Comparison of ENCODE assay signal across 10 cellular contexts in the genomic region with DNA sequence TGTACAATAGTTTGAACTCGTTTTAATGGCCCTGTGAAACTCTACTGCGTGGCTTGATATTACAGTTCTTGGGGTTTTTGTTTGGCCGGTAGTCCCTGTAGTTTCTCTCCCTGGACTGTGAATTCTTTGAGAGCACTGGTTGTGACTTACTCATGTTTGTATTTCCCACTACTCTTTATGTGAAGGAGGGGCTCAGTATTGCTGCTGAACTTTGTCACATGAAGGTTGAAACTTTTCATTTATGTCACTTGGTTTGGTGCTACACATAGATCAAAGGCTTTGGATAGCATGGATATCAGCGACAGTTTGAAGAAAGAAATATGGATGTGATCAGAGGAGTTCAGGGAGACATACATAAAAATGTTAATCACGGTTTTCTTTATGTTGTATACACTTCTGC. TPM values are rescaled to one million over a fixed set of nuclear protein-coding genes. Genes with fewer than 3 reads are reported as not detected.
DNase-seq lines count a peak whose midpoint lies in the region; ATAC-seq and TF ChIP-seq lines count a peak whose summit lies in the region.
"Had no signal": no experiment of that assay in that cellular context is flagged by ENCODE, and none has a peak within 500 bp of the region (broad histone marks: within the 10 kb centered on the region; RNA-seq: fewer than 3 reads in every experiment).

No MANE protein-coding gene starts in this region.

- peak overlapping the region; percentile 91 for H3K4me3 Mint-ChIP-seq in activated CD4-positive, alpha-beta T cell treated with anti-CD3 and anti-CD28 coated beads for 36 hours
- peak overlapping the region; percentile 16 for H3K4me3 Mint-ChIP-seq in endothelial cell (ENCODE audit: unreplicated experiment)

- H3K27ac Mint-ChIP-seq in activated CD4-positive, alpha-beta T cell treated with anti-CD3 and anti-CD28 coated beads for 36 hours = peak overlapping the region; percentile 55
- H3K27ac Mint-ChIP-seq in endothelial cell (ENCODE audit: unreplicated experiment) = no peak overlapping the region

- peaks cover under 1% of the 10 kb centered on the region for H3K36me3 Mint-ChIP-seq in activated CD4-positive, alpha-beta T cell treated with anti-CD3 and anti-CD28 coated beads for 36 hours (ENCODE audit: low read depth)
- H3K36me3 Mint-ChIP-seq in endothelial cell (ENCODE audit: low read depth, unreplicated experiment) = no peaks in the 10 kb centered on the region

- peaks cover 12% of the 10 kb centered on the region; the same call in 1 of the 2 replicates for H3F3A ChIP-seq in PC-9 (ENCODE audit: insufficient read depth, low read depth)
- peaks cover 5% of the 10 kb centered on the region for H3F3A ChIP-seq in smooth muscle cell (ENCODE audit: low read depth)

- H3K9me3 Mint-ChIP-seq in activated CD4-positive, alpha-beta T cell treated with anti-CD3 and anti-CD28 coated beads for 36 hours (ENCODE audit: low read depth) = no peaks in the 10 kb centered on the region
- no peaks in the 10 kb centered on the region for H3K9me3 Mint-ChIP-seq in endothelial cell (ENCODE audit: unreplicated experiment)

- H3K4me1 Mint-ChIP-seq in activated CD4-positive, alpha-beta T cell treated with anti-CD3 and anti-CD28 coated beads for 36 hours = peaks cover 17% of the 10 kb centered on the region
- H3K4me1 Mint-ChIP-seq in endothelial cell (ENCODE audit: unreplicated experiment) = peaks cover 11% of the 10 kb centered on the region

- no peaks in the 10 kb centered on the region for H3K36me3 ChIP-seq in PC-9 (ENCODE audit: low read depth)
- H3K36me3 ChIP-seq in smooth muscle cell (ENCODE audit: low read depth) = no peaks in the 10 kb centered on the region
- no peaks in the 10 kb centered on the region for H3K36me3 ChIP-seq in brain microvascular endothelial cell (replicated peaks)

- intact Hi-C loops in activated CD4-positive, alpha-beta T cell treated with anti-CD3 and anti-CD28 coated beads for 36 hours (cut with DNase I, micrococcal nuclease) = loop anchor here (2.0 kb wide), 2 partner anchors 47 to 103 kb away; partner anchors contain the start of gene TFCP2 (in 1 of the 2)
- intact Hi-C loops in PC-9 (cut with micrococcal nuclease; ENCODE audit: unreplicated experiment) = no loop called here

- H3K27ac ChIP-seq in PC-9 = no peak overlapping the region
- H3K27ac ChIP-seq in smooth muscle cell (ENCODE audit: low read depth) = no peak overlapping the region
- H3K27ac ChIP-seq in brain microvascular endothelial cell = no peak overlapping the region

- H3K4me1 ChIP-seq in PC-9 (replicated peaks; ENCODE audit: insufficient read depth) (peaks cover 9% of the 10 kb centered on the region), smooth muscle cell (ENCODE audit: low read depth) (no peaks in the 10 kb centered on the region)

- TF ChIP-seq CTCF in PC-9 (conservative IDR thresholded peaks at IDR 0.05) (no peak), endothelial cell (IDR thresholded peaks at IDR 0.05; ENCODE audit: unreplicated experiment) (no peak), smooth muscle cell (IDR thresholded peaks at IDR 0.05; ENCODE audit: borderline replicate concordance, insufficient read depth, poor library complexity, severe bottlenecking) (no peak), brain microvascular endothelial cell (IDR thresholded peaks at IDR 0.05; ENCODE audit: low read depth, low read length, missing control alignments) (no peak)

- H3K27me3 ChIP-seq in PC-9 (ENCODE audit: insufficient read depth, low read depth) (no peaks in the 10 kb centered on the region), smooth muscle cell (ENCODE audit: low read depth) (no peaks in the 10 kb centered on the region), brain microvascular endothelial cell (replicated peaks) (no peaks in the 10 kb centered on the region)

- H3K79me2 ChIP-seq in PC-9 (ENCODE audit: low read depth) (no peaks in the 10 kb centered on the region), smooth muscle cell (ENCODE audit: low read depth) (peaks cover 13% of the 10 kb centered on the region)

- BruUV-seq in PC-9 (replicated peaks; lab: Mats Ljungman, UMichigan) = no TSS peak

- H2AFZ ChIP-seq in PC-9 (no peak overlapping the region), smooth muscle cell (ENCODE audit: low read depth) (no peak overlapping the region)

- H3K9me2 ChIP-seq in PC-9 (ENCODE audit: insufficient read depth) = no peaks in the 10 kb centered on the region

- CTCF ChIA-PET in activated CD4-positive, alpha-beta T cell treated with anti-CD3 and anti-CD28 coated beads for 36 hours (lab: Charles Lee) = interaction anchor here (1.6 to 1.8 kb wide), 2 partner anchors 19 to 122 kb away, joined by 7 to 14 read pairs; partner anchors contain the start of gene DAZAP2
- CTCF ChIA-PET in PC-9 (lab: Charles Lee) = no interaction called here

- in situ Hi-C loops in brain microvascular endothelial cell (cut with HindIII; ENCODE audit: low pct_ligation_motif_present, low sequenced_read_pairs) = no loop called here

- POLR2A ChIA-PET in activated CD4-positive, alpha-beta T cell treated with anti-CD3 and anti-CD28 coated beads for 36 hours (lab: Charles Lee) = no interaction called here
- POLR2A ChIA-PET in PC-9 (lab: Charles Lee; ENCODE audit: unreplicated experiment) = no interaction called here

- H3K9ac ChIP-seq in smooth muscle cell (ENCODE audit: low read depth) = no peak overlapping the region

- no peaks in the 10 kb centered on the region for H3K27me3 Mint-ChIP-seq in activated CD4-positive, alpha-beta T cell treated with anti-CD3 and anti-CD28 coated beads for 36 hours
- peaks cover 6% of the 10 kb centered on the region for H3K27me3 Mint-ChIP-seq in endothelial cell (ENCODE audit: unreplicated experiment)

- no peaks in the 10 kb centered on the region for H3K9me3 ChIP-seq in PC-9 (ENCODE audit: insufficient read depth, low read depth)
- no peaks in the 10 kb centered on the region for H3K9me3 ChIP-seq in smooth muscle cell (replicated peaks; ENCODE audit: low read depth)

- H4K20me1 ChIP-seq in PC-9 (ENCODE audit: insufficient read depth) (no peaks in the 10 kb centered on the region), smooth muscle cell (ENCODE audit: low read depth) (no peaks in the 10 kb centered on the region)

- H3K4me2 ChIP-seq in PC-9 = peak overlapping the region; percentile 92; the same call in 1 of the 2 replicates
- H3K4me2 ChIP-seq in smooth muscle cell = peak overlapping the region; percentile 84

- no peak for DNase-seq in activated CD4-positive, alpha-beta T cell treated with anti-CD3 and anti-CD28 coated beads for 36 hours
- DNase-seq in activated CD4-positive, alpha-beta T cell treated with anti-CD3 and anti-CD28 coated beads, Interleukin-2, amount 50 U/mL, for 48 hours = no peak
- DNase-seq in PC-9 (no peak), endothelial cell (ENCODE audit: low spot score) (no peak), smooth muscle cell (lab: John Stamatoyannopoulos, UW; ENCODE audit: unreplicated experiment) (no peak), brain microvascular endothelial cell (no peak)
- no peak for DNase-seq in effector CD4-positive, alpha-beta T cell
- DNase-seq: NCI-H1048, PC-3 had no signal

- ATAC-seq in activated CD4-positive, alpha-beta T cell treated with anti-CD3 and anti-CD28 coated beads for 36 hours = no peak
- no peak for ATAC-seq in GM19023 (IDR thresholded peaks at IDR 0.05; ENCODE audit: unreplicated experiment)
- ATAC-seq: PC-3 had no signal

- H3K4me3 ChIP-seq in PC-9 (no peak overlapping the region), smooth muscle cell (peak overlapping the region; percentile 99), brain microvascular endothelial cell (ENCODE audit: low read depth, low read length) (no peak overlapping the region)

- 83% methylated on average over 5 of the region's 5 CpGs for WGBS in smooth muscle cell (ENCODE audit: low lambda C conversion rate)

RNA-seq across cellular contexts. Expression of gene POU6F1, which starts 1.5 kb away (rescaled TPM):
- total RNA-seq in activated CD4-positive, alpha-beta T cell treated with anti-CD3 and anti-CD28 coated beads for 36 hours = 10 to 100 TPM in 1 of 2 experiments, 1 to 10 TPM in 1; 8.7 to 12.9 TPM
- total RNA-seq in PC-9 (2021) = 5.3 and 7.0 TPM in 2 replicates
- total RNA-seq in endothelial cell (ENCODE audit: unreplicated experiment) = 10.8 TPM
- total RNA-seq in smooth muscle cell = 4.2 and 4.6 TPM in 2 replicates
- 7.6 and 7.9 TPM in 2 replicates for polyA plus RNA-seq in smooth muscle cell

RNA-seq across cellular contexts. Expression of gene DAZAP2, which starts 19.3 kb away (rescaled TPM):
- 10 to 100 TPM; 94.8 to 95.2 TPM for total RNA-seq in activated CD4-positive, alpha-beta T cell treated with anti-CD3 and anti-CD28 coated beads for 36 hours
- total RNA-seq in PC-9 (2021) (84.4 and 154 TPM in 2 replicates), endothelial cell (ENCODE audit: unreplicated experiment) (28.1 TPM), smooth muscle cell (166 and 202 TPM in 2 replicates)
- 208 and 216 TPM in 2 replicates for polyA plus RNA-seq in smooth muscle cell

RNA-seq across cellular contexts. Expression of gene TFCP2, which starts 46.4 kb away (rescaled TPM):
- total RNA-seq in activated CD4-positive, alpha-beta T cell treated with anti-CD3 and anti-CD28 coated beads for 36 hours = 10 to 100 TPM; 39.5 to 47.3 TPM
- total RNA-seq in PC-9 (2021) (17.1 and 25.7 TPM in 2 replicates), endothelial cell (ENCODE audit: unreplicated experiment) (29.5 TPM), smooth muscle cell (12.4 and 13.4 TPM in 2 replicates)
- 8.8 and 16.2 TPM in 2 replicates for polyA plus RNA-seq in smooth muscle cell

RNA-seq across cellular contexts. Expression of gene SMAGP, which starts 50.9 kb away (rescaled TPM):
- under 1 TPM; 0.69 to 0.86 TPM for total RNA-seq in activated CD4-positive, alpha-beta T cell treated with anti-CD3 and anti-CD28 coated beads for 36 hours
- total RNA-seq in PC-9 (2021) (36.3 and 42.9 TPM in 2 replicates), endothelial cell (ENCODE audit: unreplicated experiment) (167 TPM), smooth muscle cell (9.0 and 11.7 TPM in 2 replicates)
- polyA plus RNA-seq in smooth muscle cell = 6.8 and 7.0 TPM in 2 replicates
